ENCODE assay signal across 8 cellular contexts in genomic region chr15:77543159-77543882, GRCh38.
DNase-seq lines count a peak whose midpoint lies in the region; ATAC-seq and TF ChIP-seq lines count a peak whose summit lies in the region.

No MANE protein-coding gene starts in this region.

- H3K4me3 ChIP-seq in SJSA1 (peak overlapping the region; percentile 27), gastroesophageal sphincter (peak overlapping the region; percentile 10 to 48)

- DNase-seq in Caki2 (ENCODE audit: low read depth) (peak; percentile 73), M059J (ENCODE audit: low read depth) (peak; percentile 83), SJSA1 (ENCODE audit: low read depth in 1 of 2, low spot score in 2 of 2) (peak; percentile 81 to 87), nucleus accumbens (lab: John Stamatoyannopoulos, UW) (peak in 54 of 56 donors; percentile 40 to 91 (median 80)), substantia nigra (lab: John Stamatoyannopoulos, UW) (peak; percentile 24 to 92 (median 80))
- peak; percentile 42 to 68 (median 48) for DNase-seq in activated naive CD4-positive, alpha-beta T cell (lab: John Stamatoyannopoulos, UW)

- TF ChIP-seq CTCF in gastroesophageal sphincter (IDR thresholded peaks at IDR 0.05) = peak in 3 of 4 experiments; percentile 95 to 97 (median 95)

- H3K27me3 ChIP-seq in SJSA1 (replicated peaks) = no peaks in the 10 kb centered on the region
- no peaks in the 10 kb centered on the region for H3K27me3 ChIP-seq in gastroesophageal sphincter

- peak; percentile 78 for ATAC-seq in GM21529 (IDR thresholded peaks at IDR 0.05; ENCODE audit: unreplicated experiment)
- ATAC-seq in gastroesophageal sphincter = peak; percentile 87

- H3K9me3 ChIP-seq in SJSA1 (replicated peaks) (no peaks in the 10 kb centered on the region), gastroesophageal sphincter (no peaks in the 10 kb centered on the region)

- WGBS in gastroesophageal sphincter (ENCODE audit: low coverage in 1 of 2), 2 donors = 0% methylated on average over 1 to 2 of the region's 32 CpGs

- in situ Hi-C loops in Caki2 (cut with HindIII; ENCODE audit: low pct_unique_long_range_greater_than_20kb, low sequenced_read_pairs) = loop anchor here (25.0 kb wide), 1 partner anchor 481 kb away; the partner anchor contains the start of gene TSPAN3

- no peak overlapping the region for H3K27ac ChIP-seq in SJSA1
- peak overlapping the region in 3 of 4 donors; percentile 3 to 69 (median 48) for H3K27ac ChIP-seq in gastroesophageal sphincter
- H3K27ac ChIP-seq in substantia nigra (ENCODE audit: low read depth, low read length, poor library complexity, severe bottlenecking) = peak overlapping the region; percentile 88

- peaks cover 25% of the 10 kb centered on the region for H3K4me1 ChIP-seq in SJSA1 (replicated peaks)
- peaks cover 0 to 32% (median 7%) of the 10 kb centered on the region in 3 donors for H3K4me1 ChIP-seq in gastroesophageal sphincter

- TF ChIP-seq POLR2A in gastroesophageal sphincter (IDR thresholded peaks at IDR 0.05) = no peak

- H3K36me3 ChIP-seq in SJSA1 (no peaks in the 10 kb centered on the region), gastroesophageal sphincter (no peaks in the 10 kb centered on the region)

- no peak for TF ChIP-seq EP300 in gastroesophageal sphincter (IDR thresholded peaks at IDR 0.05)
